ENCODE assay signal across 8 cellular contexts in genomic region chr1:89804646-89805237, GRCh38. TPM values are rescaled to one million over a fixed set of nuclear protein-coding genes. Genes with fewer than 3 reads are reported as not detected.
A peak's percentile ranks its signal among the peaks of the same experiment; 100 is the strongest.
DNase-seq lines count a peak whose midpoint lies in the region; ATAC-seq and TF ChIP-seq lines count a peak whose summit lies in the region.

No MANE protein-coding gene starts in this region.

- TF ChIP-seq POLR2A in tibial nerve (IDR thresholded peaks at IDR 0.05): no peak

- H3K9me3 ChIP-seq in MG63 (no peaks in the 10 kb centered on the region), tibial nerve (no peaks in the 10 kb centered on the region)

- H2AFZ ChIP-seq in GM23338: no peak overlapping the region

- TF ChIP-seq CTCF in GM23338 (conservative IDR thresholded peaks at IDR 0.05; ENCODE audit: low read depth in 2 of 2): peak; percentile 99 to 100
- TF ChIP-seq CTCF in osteocyte (IDR thresholded peaks at IDR 0.05): peak; percentile 91
- TF ChIP-seq CTCF in tibial nerve (IDR thresholded peaks at IDR 0.05): peak; percentile 82 to 89 (median 85)

- H3K4me3 Mint-ChIP-seq in GM23338: no peak overlapping the region
- H3K4me3 Mint-ChIP-seq in osteocyte (ENCODE audit: unreplicated experiment): no peak overlapping the region

- H3K4me1 ChIP-seq in GM23338 (ENCODE audit: insufficient read depth): peaks cover 9% of the 10 kb centered on the region
- H3K4me1 ChIP-seq in tibial nerve: peaks cover 0 to 11% (median 3%) of the 10 kb centered on the region in 4 donors

- H3K27ac Mint-ChIP-seq in GM23338 (no peak overlapping the region), osteocyte (ENCODE audit: unreplicated experiment) (no peak overlapping the region)

- ATAC-seq in GM23338: peak; percentile 70

- H4K20me1 ChIP-seq in GM23338 (replicated peaks; ENCODE audit: insufficient read depth): no peaks in the 10 kb centered on the region; the same call in 1 of the 2 replicates

- H3K36me3 Mint-ChIP-seq in GM23338 (ENCODE audit: low read depth) (no peaks in the 10 kb centered on the region), osteocyte (ENCODE audit: unreplicated experiment) (no peaks in the 10 kb centered on the region)

- H3K27me3 Mint-ChIP-seq in GM23338 (ENCODE audit: insufficient read depth, low read depth, poor library complexity): peaks cover 13% of the 10 kb centered on the region
- no peaks in the 10 kb centered on the region for H3K27me3 Mint-ChIP-seq in osteocyte (ENCODE audit: unreplicated experiment)

- H3K9me3 Mint-ChIP-seq in GM23338 (no peaks in the 10 kb centered on the region), osteocyte (ENCODE audit: unreplicated experiment) (no peaks in the 10 kb centered on the region)

- no peak for TF ChIP-seq EP300 in tibial nerve (IDR thresholded peaks at IDR 0.05)

- no peak overlapping the region for H3K4me2 ChIP-seq in GM23338

- no peaks in the 10 kb centered on the region for H3K27me3 ChIP-seq in GM23338 (ENCODE audit: insufficient read depth)
- no peaks in the 10 kb centered on the region for H3K27me3 ChIP-seq in MG63
- no peaks in the 10 kb centered on the region for H3K27me3 ChIP-seq in tibial nerve

- H3K79me2 ChIP-seq in GM23338 (replicated peaks; ENCODE audit: insufficient read depth): no peaks in the 10 kb centered on the region

- H3F3A ChIP-seq in GM23338 (replicated peaks; ENCODE audit: low read depth): no peaks in the 10 kb centered on the region

- H3K36me3 ChIP-seq in GM23338 (ENCODE audit: insufficient read depth) (no peaks in the 10 kb centered on the region), MG63 (no peaks in the 10 kb centered on the region), tibial nerve (no peaks in the 10 kb centered on the region)

- 1 to 2% methylated on average over 4 of the region's 4 CpGs for WGBS in tibial nerve, 2 donors

- H3K4me3 ChIP-seq in GM23338 (no peak overlapping the region), MG63 (no peak overlapping the region), tibial nerve (no peak overlapping the region)

- H3K4me1 Mint-ChIP-seq in GM23338: peaks cover 24% of the 10 kb centered on the region
- peaks cover 2% of the 10 kb centered on the region for H3K4me1 Mint-ChIP-seq in osteocyte (ENCODE audit: unreplicated experiment)

- no peak overlapping the region for H3K27ac ChIP-seq in GM23338 (ENCODE audit: low read depth)
- H3K27ac ChIP-seq in tibial nerve: no peak overlapping the region

- DNase-seq in EH (ENCODE audit: low read depth): peak; percentile 82
- peak; percentile 91 for DNase-seq in GM23338 (ENCODE audit: low spot score)
- DNase-seq in MG63: peak; percentile 67
- DNase-seq in SIG-M5 treated with dmso at 0.1 percent for 504 hours (lab: John Stamatoyannopoulos, UW; ENCODE audit: unreplicated experiment): peak; percentile 93
- peak; percentile 66 for DNase-seq in activated T-helper 9 cell treated with anti-CD3 and anti-CD28 coated beads, Interleukin-2, amount 50 U/mL, for 16 hours (ENCODE audit: low read depth)
- DNase-seq in foreskin melanocyte: peak; percentile 72
- DNase-seq in osteocyte (ENCODE audit: extremely low spot score, unreplicated experiment): peak; percentile 94
- peak; percentile 78 to 98 for DNase-seq in tibial nerve (ENCODE audit: low spot score in 2 of 2)

- 0 out of 2 replicates have a peak, but pooled peaks cover 7% of the 10 kb centered on the region for H3K9me2 ChIP-seq in GM23338 (ENCODE audit: insufficient read depth)

TF ChIP-seq in GM23338, 12 proteins besides CTCF, POLR2A, EP300 and RAD21:
- TF ChIP-seq ETS1 (IDR thresholded peaks at IDR 0.05) (no peak), JUNB (IDR thresholded peaks at IDR 0.05; ENCODE audit: unreplicated experiment) (no peak), NANOG (IDR thresholded peaks at IDR 0.05; ENCODE audit: borderline replicate concordance) (no peak), EZH2 (IDR thresholded peaks at IDR 0.05; ENCODE audit: low read depth, unreplicated experiment) (no peak), ZNF462 (CRISPR knock-in tag; IDR thresholded peaks at IDR 0.05) (no peak), POLR2AphosphoS5 (IDR thresholded peaks at IDR 0.05; ENCODE audit: low read depth) (no peak), ZNF331 (CRISPR knock-in tag; IDR thresholded peaks at IDR 0.05; ENCODE audit: low read depth) (no peak)

RNA-seq across cellular contexts. Expression of gene LRRC8D, which starts 16.1 kb away (rescaled TPM):
- total RNA-seq in GM23338 (2014; rRNA removed; shearing (Covaris generic)): 48.1 and 48.8 TPM in 2 replicates
- 22.4 and 23.6 TPM in 2 replicates for polyA plus RNA-seq in GM23338 (2016; fragmentation: Nextera tagmentation; extraction: Ambion mirVana)
- total RNA-seq in MG63 (2014; rRNA removed; shearing (Covaris generic); ENCODE audit: low replicate concordance): 21.2 and 21.5 TPM in 2 replicates
- 20.4 and 21.2 TPM in 2 replicates for total RNA-seq in osteocyte
- 10 to 100 TPM; 11.1 to 19.0 (median 15.3) TPM for total RNA-seq in tibial nerve
